In the genomic region with DNA sequence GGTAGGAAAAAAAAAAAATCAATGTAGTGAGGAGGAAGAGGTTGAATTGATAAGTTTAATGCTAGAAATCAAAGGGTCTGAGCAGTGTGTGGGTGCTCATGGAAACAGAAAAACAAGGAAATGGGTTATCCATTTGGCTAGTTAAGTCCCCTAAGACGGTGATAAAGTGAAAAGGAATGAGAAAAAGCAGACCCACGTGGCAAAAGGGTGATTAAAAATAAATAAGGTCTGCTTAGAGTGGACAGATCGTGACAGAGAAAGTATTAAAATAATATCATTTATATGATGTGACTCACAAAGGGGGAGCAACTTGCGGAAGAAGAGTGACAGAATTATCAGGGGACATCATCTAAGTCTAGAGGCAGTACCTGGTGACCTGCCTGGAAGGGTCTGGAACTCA, we compare ENCODE assay signal across 27 cellular contexts.
"Had no signal": no experiment of that assay in that cellular context is flagged by ENCODE, and none has a peak within 500 bp of the region (broad histone marks: within the 10 kb centered on the region; RNA-seq: fewer than 3 reads in every experiment).

No MANE protein-coding gene starts in this region.

- DNase-seq: hippocampal formation; kidney glomerular epithelial cell; left colon; left lung; lower lobe of right lung; mammary epithelial cell; mesenchymal stem cell; naive B cell; natural killer cell; nephron progenitor cell; occipital lobe; ovary; right lobe of liver; spleen; stimulated activated CD4-positive, alpha-beta T cell treated with anti-CD3 and anti-CD28 coated beads, Interleukin-4, amount 100 ng/mL, for 24 hours; stimulated activated naive CD4-positive, alpha-beta T cell treated with Interleukin-2 at 50 U/mL for 16 hours; stimulated activated naive CD8-positive, alpha-beta T cell treated with anti-CD3 and anti-CD28 coated beads, Interleukin-15, amount 100 ng/mL, for 72 hours; substantia nigra had no signal

- H3K4me2 ChIP-seq: neural progenitor cell had no signal

- H2AFZ ChIP-seq: neural progenitor cell had no signal

- H3K27ac ChIP-seq: left lung, lower lobe of right lung, neural progenitor cell, neutrophil, ovary, right atrium auricular region, right lobe of liver, skin epidermis, spleen, tibial nerve, vagina had no signal

- ATAC-seq: left colon; left lung; lower lobe of right lung; natural killer cell; right lobe of liver; stimulated activated effector memory CD8-positive, alpha-beta T cell treated with anti-CD3 and anti-CD28 coated beads, Interleukin-12 subunit alpha, Interleukin-12 subunit beta, amount 100 ng/mL, for 72 hours; stimulated activated naive CD8-positive, alpha-beta T cell treated with anti-CD3 and anti-CD28 coated beads, Interleukin-15, amount 100 ng/mL, for 72 hours had no signal

- H3K9me3 Mint-ChIP-seq: natural killer cell; nephron progenitor cell; neural progenitor cell; stimulated activated effector memory CD8-positive, alpha-beta T cell treated with anti-CD3 and anti-CD28 coated beads, Interleukin-12 subunit alpha, Interleukin-12 subunit beta, amount 100 ng/mL, for 72 hours; stimulated activated naive CD8-positive, alpha-beta T cell treated with anti-CD3 and anti-CD28 coated beads, Interleukin-15, amount 100 ng/mL, for 72 hours had no signal

- H3K36me3 Mint-ChIP-seq: natural killer cell; neural progenitor cell; stimulated activated effector memory CD8-positive, alpha-beta T cell treated with anti-CD3 and anti-CD28 coated beads, Interleukin-12 subunit alpha, Interleukin-12 subunit beta, amount 100 ng/mL, for 72 hours; type B pancreatic cell had no signal

- H3K4me1 ChIP-seq: left lung, lower lobe of right lung, neural progenitor cell, right atrium auricular region, right lobe of liver, spleen, tibial nerve, vagina had no signal

- H3K27me3 Mint-ChIP-seq: naive B cell; progenitor cell of endocrine pancreas; stimulated activated naive CD8-positive, alpha-beta T cell treated with anti-CD3 and anti-CD28 coated beads, Interleukin-15, amount 100 ng/mL, for 72 hours; type B pancreatic cell had no signal

- H3K27ac Mint-ChIP-seq: naive B cell; natural killer cell; nephron progenitor cell; neural progenitor cell; stimulated activated effector memory CD8-positive, alpha-beta T cell treated with anti-CD3 and anti-CD28 coated beads, Interleukin-12 subunit alpha, Interleukin-12 subunit beta, amount 100 ng/mL, for 72 hours; type B pancreatic cell had no signal

- H3K36me3 ChIP-seq: left lung, lower lobe of right lung, neural progenitor cell, neutrophil, ovary, right atrium auricular region, right lobe of liver, spleen, tibial nerve, vagina had no signal

- H3K4me3 ChIP-seq: left lung, lower lobe of right lung, neural progenitor cell, ovary, right atrium auricular region, right lobe of liver, skin epidermis, spleen, tibial nerve, vagina had no signal

- H3K27me3 ChIP-seq: left lung, neural progenitor cell, neutrophil, ovary, right atrium auricular region, right lobe of liver, spleen, tibial nerve, vagina had no signal

- H3K4me3 Mint-ChIP-seq: naive B cell; natural killer cell; nephron progenitor cell; neural progenitor cell; stimulated activated effector memory CD8-positive, alpha-beta T cell treated with anti-CD3 and anti-CD28 coated beads, Interleukin-12 subunit alpha, Interleukin-12 subunit beta, amount 100 ng/mL, for 72 hours; stimulated activated naive CD8-positive, alpha-beta T cell treated with anti-CD3 and anti-CD28 coated beads, Interleukin-15, amount 100 ng/mL, for 72 hours; type B pancreatic cell had no signal

- H3K9me3 ChIP-seq: left lung, lower lobe of right lung, neutrophil, ovary, right atrium auricular region, right lobe of liver, spleen, tibial nerve, vagina had no signal

- H3K9ac ChIP-seq: neural progenitor cell had no signal

- H3K4me1 Mint-ChIP-seq: nephron progenitor cell; neural progenitor cell; stimulated activated effector memory CD8-positive, alpha-beta T cell treated with anti-CD3 and anti-CD28 coated beads, Interleukin-12 subunit alpha, Interleukin-12 subunit beta, amount 100 ng/mL, for 72 hours had no signal
